Comparison of ENCODE assay signal across 8 cellular contexts in the genomic region with DNA sequence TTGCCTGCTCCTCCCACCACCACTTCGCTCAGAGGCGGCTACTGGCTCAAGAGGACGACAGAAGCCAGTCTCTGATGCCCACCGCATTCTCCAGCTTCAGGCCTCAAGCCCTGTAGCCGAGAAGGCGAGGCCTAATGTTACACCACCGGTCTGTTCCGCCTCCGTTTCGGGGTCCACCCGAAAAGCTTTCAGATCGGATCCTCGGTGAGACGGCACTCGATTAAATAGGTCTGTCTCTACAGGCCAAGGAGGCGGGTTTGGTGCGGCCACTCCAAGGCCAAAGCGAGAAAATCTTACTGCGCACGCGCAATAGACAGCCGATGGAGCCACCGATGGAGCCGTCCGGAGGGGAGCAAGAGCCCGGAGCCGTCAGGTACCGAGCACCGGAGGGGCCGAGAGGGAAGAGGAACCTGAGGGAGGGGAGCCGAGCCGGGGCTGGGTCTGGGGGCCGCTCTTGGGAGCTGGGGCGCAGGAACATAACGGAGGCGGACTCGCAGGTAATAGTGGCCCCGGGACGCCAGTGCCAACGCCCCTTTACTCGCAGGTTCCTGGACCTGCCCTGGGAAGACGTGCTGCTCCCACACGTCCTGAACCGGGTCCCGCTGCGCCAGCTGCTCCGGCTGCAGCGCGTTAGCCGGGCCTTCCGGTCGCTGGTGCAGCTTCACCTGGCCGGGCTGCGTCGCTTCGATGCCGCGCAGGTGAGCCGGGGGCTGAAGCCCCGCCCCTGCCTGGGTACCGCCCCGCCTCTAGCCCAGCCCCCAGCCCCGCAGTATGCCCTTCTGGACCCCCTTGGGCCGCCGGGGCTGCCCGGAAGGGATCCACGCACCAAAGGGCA. TPM values are rescaled to one million over a fixed set of nuclear protein-coding genes. Genes with fewer than 3 reads are reported as not detected.
DNase-seq lines count a peak whose midpoint lies in the region; ATAC-seq, FAIRE-seq and TF ChIP-seq lines count a peak whose summit lies in the region.

A gene with protein sequence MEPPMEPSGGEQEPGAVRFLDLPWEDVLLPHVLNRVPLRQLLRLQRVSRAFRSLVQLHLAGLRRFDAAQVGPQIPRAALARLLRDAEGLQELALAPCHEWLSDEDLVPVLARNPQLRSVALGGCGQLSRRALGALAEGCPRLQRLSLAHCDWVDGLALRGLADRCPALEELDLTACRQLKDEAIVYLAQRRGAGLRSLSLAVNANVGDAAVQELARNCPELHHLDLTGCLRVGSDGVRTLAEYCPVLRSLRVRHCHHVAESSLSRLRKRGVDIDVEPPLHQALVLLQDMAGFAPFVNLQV (plus strand): TSS at position 27 of the 835 bp plus-strand sequence. CDS start 294 bp downstream, at position 321.

- peak within 1 kb of the TSS; percentile 58 for H3K27ac ChIP-seq in smooth muscle cell (ENCODE audit: low read depth)

- H2AFZ ChIP-seq in smooth muscle cell (ENCODE audit: low read depth): peak within 1 kb of the TSS; percentile 97

- H3K9ac ChIP-seq in smooth muscle cell (ENCODE audit: low read depth): peak within 1 kb of the TSS; percentile 51

- TF ChIP-seq CTCF in WI38 (IDR thresholded peaks at IDR 0.05; ENCODE audit: low read depth, low read length): no peak
- TF ChIP-seq CTCF in bronchial epithelial cell (IDR thresholded peaks at IDR 0.05; ENCODE audit: insufficient read depth, low read length, severe bottlenecking): no peak
- TF ChIP-seq CTCF in smooth muscle cell (IDR thresholded peaks at IDR 0.05; ENCODE audit: borderline replicate concordance, insufficient read depth, poor library complexity, severe bottlenecking): no peak

- H3K4me1 ChIP-seq in smooth muscle cell (ENCODE audit: low read depth): peaks cover 20% of the 10 kb centered on the region

- peaks cover 2% of the 10 kb centered on the region for H3K27me3 ChIP-seq in bronchial epithelial cell (ENCODE audit: control insufficient read depth, insufficient read depth, low read length)
- peaks cover 23% of the 10 kb centered on the region for H3K27me3 ChIP-seq in smooth muscle cell (ENCODE audit: low read depth)

- peaks cover 11% of the 10 kb centered on the region for H3F3A ChIP-seq in smooth muscle cell (ENCODE audit: low read depth)

- H3K79me2 ChIP-seq in smooth muscle cell (ENCODE audit: low read depth): peaks cover 5% of the 10 kb centered on the region

- peak within 1 kb of the TSS; percentile 90 for H3K4me3 ChIP-seq in WI38 (ENCODE audit: low read depth, low read length)
- H3K4me3 ChIP-seq in bronchial epithelial cell (ENCODE audit: low read depth, low read length): peak within 1 kb of the TSS; percentile 89
- H3K4me3 ChIP-seq in smooth muscle cell: peak within 1 kb of the TSS; percentile 86

- H3K4me2 ChIP-seq in smooth muscle cell: peak within 1 kb of the TSS; percentile 98

- FAIRE-seq in bronchial epithelial cell (lab: Jason Lieb, UNC): no peak

- 1% methylated on average over 60 of the region's 67 CpGs for WGBS in smooth muscle cell (ENCODE audit: low lambda C conversion rate)

- in situ Hi-C loops in ACHN (cut with HindIII; ENCODE audit: low pct_ligation_motif_present, low pct_unique_long_range_greater_than_20kb, low sequenced_read_pairs): no loop called here

- H3K36me3 ChIP-seq in bronchial epithelial cell (ENCODE audit: control insufficient read depth, insufficient read depth, low read length): peaks cover 9% of the 10 kb centered on the region
- no peaks in the 10 kb centered on the region for H3K36me3 ChIP-seq in smooth muscle cell (ENCODE audit: low read depth)

- peak; percentile 98 for DNase-seq in ACHN
- DNase-seq in NCI-H2227 treated with DMSO at 0.1 percent for 48 hours (lab: John Stamatoyannopoulos, UW): peak; percentile 95
- peak; percentile 87 for DNase-seq in bronchial epithelial cell (ENCODE audit: low read depth)
- DNase-seq in iPS-NIHi7 (ENCODE audit: extremely low spot score): peak; percentile 94
- DNase-seq in smooth muscle cell (lab: John Stamatoyannopoulos, UW; ENCODE audit: unreplicated experiment): peak; percentile 96

- H4K20me1 ChIP-seq in smooth muscle cell (ENCODE audit: low read depth): peaks cover 9% of the 10 kb centered on the region

- no peaks in the 10 kb centered on the region for H3K9me3 ChIP-seq in smooth muscle cell (replicated peaks; ENCODE audit: low read depth)

- ATAC-seq in GM18907 (IDR thresholded peaks at IDR 0.05; ENCODE audit: unreplicated experiment) (peak; percentile 72), HG03159 (IDR thresholded peaks at IDR 0.05; ENCODE audit: unreplicated experiment) (peak; percentile 66)

RNA-seq across cellular contexts. Expression of the gene that starts here (rescaled TPM):
- total RNA-seq in bronchial epithelial cell (9.7 and 12.5 TPM in 2 replicates), smooth muscle cell (8.2 and 14.1 TPM in 2 replicates)
- polyA plus RNA-seq in smooth muscle cell: 27.9 and 29.0 TPM in 2 replicates

Comparison
In these comparisons a context has a peak if more than half of its experiments do, and no peak if none do; other contexts are left out.
1. Peak in every context shown above with its lines: DNase-seq, ATAC-seq, H3K4me3 ChIP-seq and H3K27ac ChIP-seq.